Comparison of ENCODE assay signal across 1 cellular context in the genomic region with DNA sequence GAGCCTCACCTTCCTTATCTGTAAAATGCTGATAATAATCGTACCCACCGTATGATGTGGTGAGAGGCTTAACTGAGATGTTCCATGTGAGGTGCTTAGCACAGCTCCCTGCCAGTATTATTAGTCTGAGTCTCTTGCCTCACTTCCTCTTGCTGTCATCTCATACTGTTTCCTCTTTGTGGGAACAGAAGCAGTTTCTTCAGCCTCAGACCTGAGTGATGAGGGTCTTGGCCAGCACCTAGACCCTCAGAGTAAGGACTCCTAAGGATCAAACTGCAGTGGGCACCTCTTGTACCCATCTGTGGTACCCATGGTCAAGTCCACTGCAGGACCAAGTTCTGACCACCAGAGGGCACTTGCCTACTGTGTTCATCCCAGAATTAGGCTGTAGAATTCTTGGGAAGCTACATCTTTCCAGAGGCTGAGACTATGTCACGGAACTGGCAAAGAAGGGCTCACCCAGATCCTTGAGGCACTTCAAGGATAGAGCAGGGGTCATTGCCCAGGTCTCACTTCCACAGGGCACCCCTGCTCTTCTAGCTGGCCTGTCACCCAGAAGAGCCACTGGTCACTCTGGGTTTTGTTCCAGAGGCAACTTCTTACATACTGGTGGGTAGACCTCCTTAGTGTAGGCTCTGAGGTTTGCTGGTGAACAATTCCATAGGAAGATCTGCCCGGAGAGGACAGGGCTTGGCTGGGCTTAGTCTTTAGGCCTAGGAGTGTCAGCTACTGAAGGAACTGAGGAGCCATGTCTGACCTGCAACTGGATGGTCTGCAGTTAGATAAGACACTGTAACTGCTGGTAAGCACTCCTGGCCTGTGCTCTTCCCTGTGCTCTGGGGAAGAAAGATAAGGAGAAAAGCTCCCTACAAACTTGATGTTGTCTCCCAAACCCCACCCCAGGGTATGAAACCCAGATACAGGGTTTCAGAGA.
A peak's percentile ranks its signal among the peaks of the same experiment; 100 is the strongest.
TF ChIP-seq lines count a peak whose summit lies in the region.

No MANE protein-coding gene starts in this region.

TF ChIP-seq in K562, 482 proteins besides CTCF, POLR2A, EP300 and RAD21 (continued from another document):
- TF ChIP-seq, protein P1, sequence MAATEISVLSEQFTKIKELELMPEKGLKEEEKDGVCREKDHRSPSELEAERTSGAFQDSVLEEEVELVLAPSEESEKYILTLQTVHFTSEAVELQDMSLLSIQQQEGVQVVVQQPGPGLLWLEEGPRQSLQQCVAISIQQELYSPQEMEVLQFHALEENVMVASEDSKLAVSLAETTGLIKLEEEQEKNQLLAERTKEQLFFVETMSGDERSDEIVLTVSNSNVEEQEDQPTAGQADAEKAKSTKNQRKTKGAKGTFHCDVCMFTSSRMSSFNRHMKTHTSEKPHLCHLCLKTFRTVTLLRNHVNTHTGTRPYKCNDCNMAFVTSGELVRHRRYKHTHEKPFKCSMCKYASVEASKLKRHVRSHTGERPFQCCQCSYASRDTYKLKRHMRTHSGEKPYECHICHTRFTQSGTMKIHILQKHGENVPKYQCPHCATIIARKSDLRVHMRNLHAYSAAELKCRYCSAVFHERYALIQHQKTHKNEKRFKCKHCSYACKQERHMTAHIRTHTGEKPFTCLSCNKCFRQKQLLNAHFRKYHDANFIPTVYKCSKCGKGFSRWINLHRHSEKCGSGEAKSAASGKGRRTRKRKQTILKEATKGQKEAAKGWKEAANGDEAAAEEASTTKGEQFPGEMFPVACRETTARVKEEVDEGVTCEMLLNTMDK (IDR thresholded peaks at IDR 0.05; ENCODE audit: borderline replicate concordance, insufficient read depth, low read depth, low read length, poor library complexity, severe bottlenecking), result no peak
- TF ChIP-seq, protein P2, sequence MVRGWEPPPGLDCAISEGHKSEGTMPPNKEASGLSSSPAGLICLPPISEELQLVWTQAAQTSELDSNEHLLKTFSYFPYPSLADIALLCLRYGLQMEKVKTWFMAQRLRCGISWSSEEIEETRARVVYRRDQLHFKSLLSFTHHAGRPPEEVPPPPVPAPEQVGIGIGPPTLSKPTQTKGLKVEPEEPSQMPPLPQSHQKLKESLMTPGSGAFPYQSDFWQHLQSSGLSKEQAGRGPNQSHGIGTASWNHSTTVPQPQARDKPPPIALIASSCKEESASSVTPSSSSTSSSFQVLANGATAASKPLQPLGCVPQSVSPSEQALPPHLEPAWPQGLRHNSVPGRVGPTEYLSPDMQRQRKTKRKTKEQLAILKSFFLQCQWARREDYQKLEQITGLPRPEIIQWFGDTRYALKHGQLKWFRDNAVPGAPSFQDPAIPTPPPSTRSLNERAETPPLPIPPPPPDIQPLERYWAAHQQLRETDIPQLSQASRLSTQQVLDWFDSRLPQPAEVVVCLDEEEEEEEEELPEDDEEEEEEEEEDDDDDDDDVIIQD (CRISPR knock-in tag; IDR thresholded peaks at IDR 0.05), result no peak
- TF ChIP-seq ZEB2 (IDR thresholded peaks at IDR 0.05) (peak; percentile 90), TRIM24 (IDR thresholded peaks at IDR 0.05) (peak in 1 of 2 experiments; percentile 82; a peak in 2 of 4 replicates), DACH1 (IDR thresholded peaks at IDR 0.05; ENCODE audit: partially characterized antibody) (no peak), TAF9B (IDR thresholded peaks at IDR 0.05; ENCODE audit: partially characterized antibody) (no peak), ZNF57 (CRISPR knock-in tag; IDR thresholded peaks at IDR 0.05) (no peak), KLF16 (IDR thresholded peaks at IDR 0.05) (peak; percentile 85), ASH1L (IDR thresholded peaks at IDR 0.05; ENCODE audit: borderline replicate concordance, low read depth, partially characterized antibody) (no peak), SMC3 (conservative IDR thresholded peaks at IDR 0.05; ENCODE audit: insufficient read depth, low read depth, low read length) (peak; percentile 88), BRD9 (IDR thresholded peaks at IDR 0.05; ENCODE audit: low read depth, partially characterized antibody) (peak; percentile 12), DPF2 (IDR thresholded peaks at IDR 0.05) (peak; percentile 93), GTF2F1 (IDR thresholded peaks at IDR 0.05; ENCODE audit: low read depth, low read length) (no peak), RBM14 (IDR thresholded peaks at IDR 0.05; ENCODE audit: borderline replicate concordance, insufficient read depth, low read depth, low read length) (no peak), POLR2AphosphoS5 (IDR thresholded peaks at IDR 0.05; ENCODE audit: control insufficient read depth, insufficient read depth, low read depth, low read length) (peak; percentile 84), FOSL1 (tag; conservative IDR thresholded peaks at IDR 0.05) (0 out of 2 replicates have a peak, but pooled peaks have one; percentile 27), RCOR1 (IDR thresholded peaks at IDR 0.05; ENCODE audit: borderline replicate concordance in 1 of 2, low read depth in 2 of 2, low read length in 2 of 2) (peak; percentile 51 to 83; a peak in 2 of 4 replicates), CXXC5 (CRISPR knock-in tag; IDR thresholded peaks at IDR 0.05) (peak; percentile 43; the same call in 1 of the 2 replicates), NR2C2 (CRISPR knock-in tag; IDR thresholded peaks at IDR 0.05) (no peak), NR2C2 (tag; IDR thresholded peaks at IDR 0.05) (peak; percentile 22; the same call in 1 of the 2 replicates), SMAD4 (CRISPR knock-in tag; conservative IDR thresholded peaks at IDR 0.05) (peak; percentile 84), ZNF75A (CRISPR knock-in tag; IDR thresholded peaks at IDR 0.05) (no peak), NFIC (IDR thresholded peaks at IDR 0.05) (peak; percentile 81), DMBX1 (CRISPR knock-in tag; IDR thresholded peaks at IDR 0.05; ENCODE audit: borderline replicate concordance) (peak; percentile 70), STAT5A (IDR thresholded peaks at IDR 0.05; ENCODE audit: borderline replicate concordance, low read length) (peak; percentile 75), SIX5 (IDR thresholded peaks at IDR 0.05; ENCODE audit: borderline replicate concordance in 1 of 2, insufficient read depth in 1 of 2, low read depth in 1 of 2, low read length in 2 of 2) (no peak), E2F3 (CRISPR knock-in tag; IDR thresholded peaks at IDR 0.05) (no peak), SIRT6 (IDR thresholded peaks at IDR 0.05; ENCODE audit: low read depth, low read length) (no peak), ARID2 (IDR thresholded peaks at IDR 0.05) (peak; percentile 22; the same call in 1 of the 2 replicates), L3MBTL2 (IDR thresholded peaks at IDR 0.05) (no peak), HDAC2 (IDR thresholded peaks at IDR 0.05) (peak; percentile 68; the same call in 1 of the 2 replicates), MAZ (CRISPR knock-in tag; conservative IDR thresholded peaks at IDR 0.05 in 1 of 2, IDR thresholded peaks at IDR 0.05 in 1 of 2) (peak in 1 of 2 experiments; percentile 44; a peak in 1 of 4 replicates), ZBTB17 (CRISPR knock-in tag; IDR thresholded peaks at IDR 0.05) (peak; percentile 68; the same call in 1 of the 2 replicates), KDM1A (IDR thresholded peaks at IDR 0.05) (peak in 1 of 2 experiments; percentile 50; a peak in 1 of 4 replicates), MTA2 (IDR thresholded peaks at IDR 0.05; ENCODE audit: low read depth) (peak; percentile 92), KDM5B (IDR thresholded peaks at IDR 0.05; ENCODE audit: insufficient replicate concordance, low read depth, low read length) (no peak), TAL1 (IDR thresholded peaks at IDR 0.05) (peak; percentile 96), GATAD2A (IDR thresholded peaks at IDR 0.05) (0 out of 2 replicates have a peak, but pooled peaks have one; percentile 56)
- TF ChIP-seq, protein P3, sequence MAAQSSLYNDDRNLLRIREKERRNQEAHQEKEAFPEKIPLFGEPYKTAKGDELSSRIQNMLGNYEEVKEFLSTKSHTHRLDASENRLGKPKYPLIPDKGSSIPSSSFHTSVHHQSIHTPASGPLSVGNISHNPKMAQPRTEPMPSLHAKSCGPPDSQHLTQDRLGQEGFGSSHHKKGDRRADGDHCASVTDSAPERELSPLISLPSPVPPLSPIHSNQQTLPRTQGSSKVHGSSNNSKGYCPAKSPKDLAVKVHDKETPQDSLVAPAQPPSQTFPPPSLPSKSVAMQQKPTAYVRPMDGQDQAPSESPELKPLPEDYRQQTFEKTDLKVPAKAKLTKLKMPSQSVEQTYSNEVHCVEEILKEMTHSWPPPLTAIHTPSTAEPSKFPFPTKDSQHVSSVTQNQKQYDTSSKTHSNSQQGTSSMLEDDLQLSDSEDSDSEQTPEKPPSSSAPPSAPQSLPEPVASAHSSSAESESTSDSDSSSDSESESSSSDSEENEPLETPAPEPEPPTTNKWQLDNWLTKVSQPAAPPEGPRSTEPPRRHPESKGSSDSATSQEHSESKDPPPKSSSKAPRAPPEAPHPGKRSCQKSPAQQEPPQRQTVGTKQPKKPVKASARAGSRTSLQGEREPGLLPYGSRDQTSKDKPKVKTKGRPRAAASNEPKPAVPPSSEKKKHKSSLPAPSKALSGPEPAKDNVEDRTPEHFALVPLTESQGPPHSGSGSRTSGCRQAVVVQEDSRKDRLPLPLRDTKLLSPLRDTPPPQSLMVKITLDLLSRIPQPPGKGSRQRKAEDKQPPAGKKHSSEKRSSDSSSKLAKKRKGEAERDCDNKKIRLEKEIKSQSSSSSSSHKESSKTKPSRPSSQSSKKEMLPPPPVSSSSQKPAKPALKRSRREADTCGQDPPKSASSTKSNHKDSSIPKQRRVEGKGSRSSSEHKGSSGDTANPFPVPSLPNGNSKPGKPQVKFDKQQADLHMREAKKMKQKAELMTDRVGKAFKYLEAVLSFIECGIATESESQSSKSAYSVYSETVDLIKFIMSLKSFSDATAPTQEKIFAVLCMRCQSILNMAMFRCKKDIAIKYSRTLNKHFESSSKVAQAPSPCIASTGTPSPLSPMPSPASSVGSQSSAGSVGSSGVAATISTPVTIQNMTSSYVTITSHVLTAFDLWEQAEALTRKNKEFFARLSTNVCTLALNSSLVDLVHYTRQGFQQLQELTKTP (IDR thresholded peaks at IDR 0.05; ENCODE audit: low read depth in 1 of 2, partially characterized antibody in 2 of 2), result peak in 1 of 2 experiments; percentile 55
- TF ChIP-seq, protein P4, sequence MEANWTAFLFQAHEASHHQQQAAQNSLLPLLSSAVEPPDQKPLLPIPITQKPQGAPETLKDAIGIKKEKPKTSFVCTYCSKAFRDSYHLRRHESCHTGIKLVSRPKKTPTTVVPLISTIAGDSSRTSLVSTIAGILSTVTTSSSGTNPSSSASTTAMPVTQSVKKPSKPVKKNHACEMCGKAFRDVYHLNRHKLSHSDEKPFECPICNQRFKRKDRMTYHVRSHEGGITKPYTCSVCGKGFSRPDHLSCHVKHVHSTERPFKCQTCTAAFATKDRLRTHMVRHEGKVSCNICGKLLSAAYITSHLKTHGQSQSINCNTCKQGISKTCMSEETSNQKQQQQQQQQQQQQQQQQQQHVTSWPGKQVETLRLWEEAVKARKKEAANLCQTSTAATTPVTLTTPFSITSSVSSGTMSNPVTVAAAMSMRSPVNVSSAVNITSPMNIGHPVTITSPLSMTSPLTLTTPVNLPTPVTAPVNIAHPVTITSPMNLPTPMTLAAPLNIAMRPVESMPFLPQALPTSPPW (CRISPR knock-in tag; IDR thresholded peaks at IDR 0.05), result peak; percentile 21; the same call in 1 of the 2 replicates
- TF ChIP-seq, protein P5, sequence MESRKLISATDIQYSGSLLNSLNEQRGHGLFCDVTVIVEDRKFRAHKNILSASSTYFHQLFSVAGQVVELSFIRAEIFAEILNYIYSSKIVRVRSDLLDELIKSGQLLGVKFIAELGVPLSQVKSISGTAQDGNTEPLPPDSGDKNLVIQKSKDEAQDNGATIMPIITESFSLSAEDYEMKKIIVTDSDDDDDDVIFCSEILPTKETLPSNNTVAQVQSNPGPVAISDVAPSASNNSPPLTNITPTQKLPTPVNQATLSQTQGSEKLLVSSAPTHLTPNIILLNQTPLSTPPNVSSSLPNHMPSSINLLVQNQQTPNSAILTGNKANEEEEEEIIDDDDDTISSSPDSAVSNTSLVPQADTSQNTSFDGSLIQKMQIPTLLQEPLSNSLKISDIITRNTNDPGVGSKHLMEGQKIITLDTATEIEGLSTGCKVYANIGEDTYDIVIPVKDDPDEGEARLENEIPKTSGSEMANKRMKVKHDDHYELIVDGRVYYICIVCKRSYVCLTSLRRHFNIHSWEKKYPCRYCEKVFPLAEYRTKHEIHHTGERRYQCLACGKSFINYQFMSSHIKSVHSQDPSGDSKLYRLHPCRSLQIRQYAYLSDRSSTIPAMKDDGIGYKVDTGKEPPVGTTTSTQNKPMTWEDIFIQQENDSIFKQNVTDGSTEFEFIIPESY (CRISPR knock-in tag; IDR thresholded peaks at IDR 0.05), result no peak
- TF ChIP-seq, protein P6, sequence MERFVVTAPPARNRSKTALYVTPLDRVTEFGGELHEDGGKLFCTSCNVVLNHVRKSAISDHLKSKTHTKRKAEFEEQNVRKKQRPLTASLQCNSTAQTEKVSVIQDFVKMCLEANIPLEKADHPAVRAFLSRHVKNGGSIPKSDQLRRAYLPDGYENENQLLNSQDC (CRISPR knock-in tag; IDR thresholded peaks at IDR 0.05), result no peak; the same call in 1 of the 2 replicates
- TF ChIP-seq, protein P7, sequence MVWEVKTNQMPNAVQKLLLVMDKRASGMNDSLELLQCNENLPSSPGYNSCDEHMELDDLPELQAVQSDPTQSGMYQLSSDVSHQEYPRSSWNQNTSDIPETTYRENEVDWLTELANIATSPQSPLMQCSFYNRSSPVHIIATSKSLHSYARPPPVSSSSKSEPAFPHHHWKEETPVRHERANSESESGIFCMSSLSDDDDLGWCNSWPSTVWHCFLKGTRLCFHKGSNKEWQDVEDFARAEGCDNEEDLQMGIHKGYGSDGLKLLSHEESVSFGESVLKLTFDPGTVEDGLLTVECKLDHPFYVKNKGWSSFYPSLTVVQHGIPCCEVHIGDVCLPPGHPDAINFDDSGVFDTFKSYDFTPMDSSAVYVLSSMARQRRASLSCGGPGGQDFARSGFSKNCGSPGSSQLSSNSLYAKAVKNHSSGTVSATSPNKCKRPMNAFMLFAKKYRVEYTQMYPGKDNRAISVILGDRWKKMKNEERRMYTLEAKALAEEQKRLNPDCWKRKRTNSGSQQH (CRISPR knock-in tag; IDR thresholded peaks at IDR 0.05), result no peak
